Comparison of ENCODE assay signal across 14 cellular contexts in the genomic region with DNA sequence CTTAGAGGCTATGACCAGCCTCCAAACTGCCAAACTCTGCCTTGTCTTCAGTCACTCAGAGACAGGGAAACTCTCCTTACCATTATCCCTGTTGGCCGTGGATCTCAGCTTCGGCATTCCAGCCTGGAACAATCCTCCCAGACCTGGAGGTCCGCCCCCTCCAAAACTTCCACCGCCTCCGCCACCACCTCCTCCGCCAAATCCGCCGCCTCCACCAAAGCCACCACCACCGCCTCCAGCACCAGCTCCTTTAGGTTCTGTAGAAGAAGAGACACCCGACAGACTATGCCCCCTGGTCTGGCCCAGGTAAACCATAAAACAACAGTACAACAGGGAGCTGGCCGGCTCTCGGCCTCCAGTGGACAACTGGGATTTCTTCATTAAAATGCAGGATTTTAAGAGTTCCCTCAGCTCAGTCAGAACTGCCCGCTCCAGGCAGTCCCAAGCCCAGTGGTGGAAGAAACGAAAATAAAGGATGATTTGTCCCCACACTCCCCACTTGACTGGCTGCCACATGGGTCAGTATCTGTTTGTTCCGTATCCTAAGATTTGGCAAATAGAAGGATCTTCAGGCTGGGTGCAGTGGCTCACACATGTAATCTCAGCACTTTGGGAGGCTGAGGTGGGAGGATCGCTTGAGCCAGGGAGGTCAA. TPM values are rescaled to one million over a fixed set of nuclear protein-coding genes. Genes with fewer than 3 reads are reported as not detected.
DNase-seq lines count a peak whose midpoint lies in the region; ATAC-seq lines count a peak whose summit lies in the region.
"Had no signal": no experiment of that assay in that cellular context is flagged by ENCODE, and none has a peak within 500 bp of the region (broad histone marks: within the 10 kb centered on the region; RNA-seq: fewer than 3 reads in every experiment).

No MANE protein-coding gene starts in this region.

- H3K27ac Mint-ChIP-seq in activated naive CD4-positive, alpha-beta T cell treated with anti-CD3 and anti-CD28 coated beads, Interleukin-2, amount 10 ng/mL, durations not matched to agents 7 days and 5 days: peak overlapping the region; percentile 44
- peak overlapping the region; percentile 92 for H3K27ac Mint-ChIP-seq in activated naive CD8-positive, alpha-beta T cell
- peak overlapping the region; percentile 68 for H3K27ac Mint-ChIP-seq in memory B cell

- H3K36me3 Mint-ChIP-seq in activated naive CD4-positive, alpha-beta T cell treated with anti-CD3 and anti-CD28 coated beads, Interleukin-2, amount 10 ng/mL, durations not matched to agents 7 days and 5 days: peaks cover 78% of the 10 kb centered on the region
- peaks cover 15% of the 10 kb centered on the region for H3K36me3 Mint-ChIP-seq in activated naive CD8-positive, alpha-beta T cell
- H3K36me3 Mint-ChIP-seq in memory B cell: peaks cover 32% of the 10 kb centered on the region

- peak overlapping the region; percentile 74 for H3K27ac ChIP-seq in temporal lobe (ENCODE audit: low read depth, low read length)
- H3K27ac ChIP-seq: KMS-11, stomach had no signal

- no peak overlapping the region for H3K4me3 Mint-ChIP-seq in activated naive CD4-positive, alpha-beta T cell treated with anti-CD3 and anti-CD28 coated beads, Interleukin-2, amount 10 ng/mL, durations not matched to agents 7 days and 5 days
- H3K4me3 Mint-ChIP-seq in activated naive CD8-positive, alpha-beta T cell: no peak overlapping the region
- no peak overlapping the region for H3K4me3 Mint-ChIP-seq in memory B cell
- H3K4me3 Mint-ChIP-seq: activated CD8-positive, alpha-beta memory T cell treated with anti-CD3 and anti-CD28 coated beads, Interleukin-2, amount 10 ng/mL, durations not matched to agents 7 days and 5 days had no signal

- CTCF ChIA-PET in activated naive CD4-positive, alpha-beta T cell treated with anti-CD3 and anti-CD28 coated beads, Interleukin-2, amount 10 ng/mL, durations not matched to agents 7 days and 5 days (lab: Charles Lee): interaction anchor here (0.6 to 11.4 kb wide), 9 partner anchors 17 to 114 kb away, joined by 3 to 136 read pairs (median 4); a partner anchor contains a TSS

- H3K27me3 Mint-ChIP-seq in activated naive CD4-positive, alpha-beta T cell treated with anti-CD3 and anti-CD28 coated beads, Interleukin-2, amount 10 ng/mL, durations not matched to agents 7 days and 5 days: no peaks in the 10 kb centered on the region
- H3K27me3 Mint-ChIP-seq in activated naive CD8-positive, alpha-beta T cell: no peaks in the 10 kb centered on the region
- no peaks in the 10 kb centered on the region for H3K27me3 Mint-ChIP-seq in memory B cell
- H3K27me3 Mint-ChIP-seq: activated CD8-positive, alpha-beta memory T cell treated with anti-CD3 and anti-CD28 coated beads, Interleukin-2, amount 10 ng/mL, durations not matched to agents 7 days and 5 days had no signal

- no peaks in the 10 kb centered on the region for H3K9me3 Mint-ChIP-seq in activated naive CD4-positive, alpha-beta T cell treated with anti-CD3 and anti-CD28 coated beads, Interleukin-2, amount 10 ng/mL, durations not matched to agents 7 days and 5 days
- no peaks in the 10 kb centered on the region for H3K9me3 Mint-ChIP-seq in activated naive CD8-positive, alpha-beta T cell (ENCODE audit: low read depth)
- no peaks in the 10 kb centered on the region for H3K9me3 Mint-ChIP-seq in memory B cell

- no peak for DNase-seq in activated naive CD4-positive, alpha-beta T cell treated with anti-CD3 and anti-CD28 coated beads, Interleukin-2, amount 10 ng/mL, durations not matched to agents 7 days and 5 days
- no peak for DNase-seq in activated naive CD4-positive, alpha-beta T cell treated with Interleukin-2 at 50 U/mL for 16 hours
- no peak for DNase-seq in memory B cell (ENCODE audit: low spot score in 2 of 2)
- no peak for DNase-seq in stimulated activated CD4-positive, alpha-beta T cell treated with anti-CD3 and anti-CD28 coated beads, Interleukin-4, amount 100 ng/mL, for 4 hours
- DNase-seq: activated CD8-positive, alpha-beta memory T cell treated with anti-CD3 and anti-CD28 coated beads, Interleukin-2, amount 10 ng/mL, durations not matched to agents 7 days and 5 days; central memory CD4-positive, alpha-beta T cell; foreskin fibroblast; stimulated activated CD4-positive, alpha-beta T cell treated with anti-CD3 and anti-CD28 coated beads, Interleukin-12 subunit alpha, Interleukin-12 subunit beta, amount 100 ng/mL, for 4 hours; stomach had no signal

- ATAC-seq in memory B cell (ENCODE audit: low read depth): no peak
- no peak for ATAC-seq in GM21528 (IDR thresholded peaks at IDR 0.05; ENCODE audit: low FRiP score, unreplicated experiment)
- ATAC-seq in GM18870 (IDR thresholded peaks at IDR 0.05; ENCODE audit: unreplicated experiment): no peak
- ATAC-seq: activated CD8-positive, alpha-beta memory T cell treated with anti-CD3 and anti-CD28 coated beads, Interleukin-2, amount 10 ng/mL, durations not matched to agents 7 days and 5 days had no signal

- peaks cover 66% of the 10 kb centered on the region for H3K4me1 Mint-ChIP-seq in activated naive CD4-positive, alpha-beta T cell treated with anti-CD3 and anti-CD28 coated beads, Interleukin-2, amount 10 ng/mL, durations not matched to agents 7 days and 5 days
- peaks cover 67% of the 10 kb centered on the region for H3K4me1 Mint-ChIP-seq in activated naive CD8-positive, alpha-beta T cell (ENCODE audit: low read depth)
- peaks cover 16% of the 10 kb centered on the region for H3K4me1 Mint-ChIP-seq in memory B cell

RNA-seq across cellular contexts. Expression of a gene that starts 22.4 kb away (rescaled TPM):
- total RNA-seq in temporal lobe: 3.4 TPM
